ENCODE assay signal across 5 cellular contexts in genomic region chr18:49584951-49585350, GRCh38. TPM values are rescaled to one million over a fixed set of nuclear protein-coding genes. Genes with fewer than 3 reads are reported as not detected.
"Had no signal": no experiment of that assay in that cellular context is flagged by ENCODE, and none has a peak within 500 bp of the region (broad histone marks: within the 10 kb centered on the region; RNA-seq: fewer than 3 reads in every experiment).

No MANE protein-coding gene starts in this region.

RNA-seq across cellular contexts. Expression of gene LIPG, which starts 23.1 kb away (rescaled TPM):
- total RNA-seq: left ventricle myocardium inferior; left ventricle myocardium superior; mononuclear cell; naive thymus-derived CD4-positive, alpha-beta T cell had no signal
- polyA plus RNA-seq: immature natural killer cell; naive thymus-derived CD4-positive, alpha-beta T cell had no signal
